Comparison of ENCODE assay signal across 9 cellular contexts in genomic region chr13:99656843-99657506, GRCh38.
DNase-seq lines count a peak whose midpoint lies in the region; ATAC-seq lines count a peak whose summit lies in the region.
"Had no signal": no experiment of that assay in that cellular context is flagged by ENCODE, and none has a peak within 500 bp of the region (broad histone marks: within the 10 kb centered on the region; RNA-seq: fewer than 3 reads in every experiment).

No MANE protein-coding gene starts in this region.

- no peaks in the 10 kb centered on the region for H3K36me3 ChIP-seq in subcutaneous abdominal adipose tissue (ENCODE audit: control insufficient read depth in 5 of 5, insufficient read depth in 5 of 5, low read length in 5 of 5)
- H3K36me3 ChIP-seq: heart left ventricle had no signal

- peaks cover 0 to 22% (median 16%) of the 10 kb centered on the region in 5 donors for H3K4me1 ChIP-seq in subcutaneous abdominal adipose tissue (ENCODE audit: control insufficient read depth in 5 of 5, insufficient read depth in 5 of 5, low read length in 5 of 5)

- H3K27ac ChIP-seq in subcutaneous abdominal adipose tissue (ENCODE audit: low read depth, low read length): peak overlapping the region; percentile 80

- H3K27me3 Mint-ChIP-seq in T-helper 2 cell treated with Interferon-gamma antibody and Interleukin-4, amounts not matched to agents 5 μg/mL and 100 μg/mL, for 36 hours (ENCODE audit: low read depth): peaks cover 47% of the 10 kb centered on the region
- no peaks in the 10 kb centered on the region for H3K27me3 Mint-ChIP-seq in effector memory CD8-positive, alpha-beta T cell

- no peak overlapping the region for H3K9ac ChIP-seq in subcutaneous abdominal adipose tissue (ENCODE audit: low read length in 5 of 5)

- ATAC-seq in effector memory CD8-positive, alpha-beta T cell (replicated peaks): peak; percentile 81
- no peak for ATAC-seq in HG03135 (IDR thresholded peaks at IDR 0.05; ENCODE audit: unreplicated experiment)

- H3K27ac Mint-ChIP-seq in T-helper 2 cell treated with Interferon-gamma antibody and Interleukin-4, amounts not matched to agents 5 μg/mL and 100 μg/mL, for 36 hours: peak overlapping the region; percentile 65
- H3K27ac Mint-ChIP-seq in effector memory CD8-positive, alpha-beta T cell: peak overlapping the region; percentile 89 to 92

- H3K9me3 ChIP-seq in subcutaneous abdominal adipose tissue (ENCODE audit: control insufficient read depth in 5 of 5, low read length in 5 of 5): no peaks in the 10 kb centered on the region
- H3K9me3 ChIP-seq: heart left ventricle had no signal

- H3K4me3 ChIP-seq in subcutaneous abdominal adipose tissue (ENCODE audit: low read depth in 1 of 5, low read length in 5 of 5): no peak overlapping the region

- peaks cover 33% of the 10 kb centered on the region for H3K4me1 Mint-ChIP-seq in T-helper 2 cell treated with Interferon-gamma antibody and Interleukin-4, amounts not matched to agents 5 μg/mL and 100 μg/mL, for 36 hours (ENCODE audit: low read depth)
- peaks cover 14 to 31% of the 10 kb centered on the region in 2 donors for H3K4me1 Mint-ChIP-seq in effector memory CD8-positive, alpha-beta T cell (ENCODE audit: low read depth in 2 of 2)

- DNase-seq in activated naive CD4-positive, alpha-beta T cell treated with Interleukin-2 at 50 U/mL for 16 hours: peak; percentile 18
- DNase-seq in activated naive CD4-positive, alpha-beta T cell treated with anti-CD3 and anti-CD28 coated beads, Interleukin-2, amount 50 U/mL, for 16 hours: no peak
- peak; percentile 29 for DNase-seq in T-helper 2 cell treated with Interferon-gamma antibody and Interleukin-4, amounts not matched to agents 5 μg/mL and 100 μg/mL, for 36 hours (ENCODE audit: low spot score)
- peak in 2 of 3 experiments; percentile 22 for DNase-seq in effector memory CD8-positive, alpha-beta T cell
- no peak for DNase-seq in NCI-H2227 (lab: John Stamatoyannopoulos, UW; ENCODE audit: unreplicated experiment)
- no peak for DNase-seq in stimulated activated CD4-positive, alpha-beta T cell treated with anti-CD3 and anti-CD28 coated beads, Interleukin-2, amount 100 ng/mL, for 48 hours

- H3K9me3 Mint-ChIP-seq in T-helper 2 cell treated with Interferon-gamma antibody and Interleukin-4, amounts not matched to agents 5 μg/mL and 100 μg/mL, for 36 hours: no peaks in the 10 kb centered on the region
- H3K9me3 Mint-ChIP-seq in effector memory CD8-positive, alpha-beta T cell: no peaks in the 10 kb centered on the region

- peak overlapping the region; percentile 82 for H3K4me3 Mint-ChIP-seq in T-helper 2 cell treated with Interferon-gamma antibody and Interleukin-4, amounts not matched to agents 5 μg/mL and 100 μg/mL, for 36 hours
- peak overlapping the region; percentile 72 to 76 for H3K4me3 Mint-ChIP-seq in effector memory CD8-positive, alpha-beta T cell

- H3K36me3 Mint-ChIP-seq in T-helper 2 cell treated with Interferon-gamma antibody and Interleukin-4, amounts not matched to agents 5 μg/mL and 100 μg/mL, for 36 hours (ENCODE audit: low read depth): no peaks in the 10 kb centered on the region
- peaks cover 5% of the 10 kb centered on the region for H3K36me3 Mint-ChIP-seq in effector memory CD8-positive, alpha-beta T cell (ENCODE audit: insufficient read depth)

- H3K27me3 ChIP-seq in subcutaneous abdominal adipose tissue (ENCODE audit: control insufficient read depth in 5 of 5, insufficient read depth in 4 of 5, low read length in 5 of 5): no peaks in the 10 kb centered on the region

Comparison
In these comparisons a context has a peak if more than half of its experiments do, and no peak if none do; other contexts are left out.
1. DNase-seq: peak in activated naive CD4-positive, alpha-beta T cell treated with Interleukin-2 at 50 U/mL for 16 hours (single experiment), T-helper 2 cell treated with Interferon-gamma antibody and Interleukin-4, amounts not matched to agents 5 μg/mL and 100 μg/mL, for 36 hours (single experiment) and effector memory CD8-positive, alpha-beta T cell (2 of 3); none in activated naive CD4-positive, alpha-beta T cell treated with anti-CD3 and anti-CD28 coated beads, Interleukin-2, amount 50 U/mL, for 16 hours (single experiment), NCI-H2227 (single experiment) and stimulated activated CD4-positive, alpha-beta T cell treated with anti-CD3 and anti-CD28 coated beads, Interleukin-2, amount 100 ng/mL, for 48 hours (0 of 2).